In genomic region chr1:6205849-6206845, GRCh38 we compare ENCODE assay signal across 8 cellular contexts. TPM values are rescaled to one million over a fixed set of nuclear protein-coding genes. Genes with fewer than 3 reads are reported as not detected.
DNase-seq lines count a peak whose midpoint lies in the region; ATAC-seq and FAIRE-seq lines count a peak whose summit lies in the region.

Gene RNF207, plus strand, starts transcription at chr1:6206119. Its CDS starts 417 bp downstream, at chr1:6206536.

- H3K9me3 Mint-ChIP-seq in activated CD4-positive, alpha-beta memory T cell treated with anti-CD3 and anti-CD28 coated beads for 36 hours: no peaks in the 10 kb centered on the region

- H3K36me3 ChIP-seq in endocrine pancreas (ENCODE audit: control insufficient read depth, insufficient read depth, low read length) (no peaks in the 10 kb centered on the region), mucosa of rectum (ENCODE audit: control insufficient read depth in 2 of 2, insufficient read depth in 2 of 2, low read length in 2 of 2) (no peaks in the 10 kb centered on the region)

- peaks cover 4% of the 10 kb centered on the region for H3K36me3 Mint-ChIP-seq in activated CD4-positive, alpha-beta memory T cell treated with anti-CD3 and anti-CD28 coated beads for 36 hours

- no peaks in the 10 kb centered on the region for H3K9me3 ChIP-seq in endocrine pancreas (ENCODE audit: control insufficient read depth, low read length)
- H3K9me3 ChIP-seq in mucosa of rectum (ENCODE audit: control insufficient read depth in 2 of 2, low read length in 2 of 2): no peaks in the 10 kb centered on the region

- H3K4me3 ChIP-seq in endocrine pancreas (ENCODE audit: control insufficient read depth, insufficient read depth, low read length) (no peak within 1 kb of the TSS), mucosa of rectum (ENCODE audit: low read length in 2 of 2) (peak within 1 kb of the TSS; percentile 68 to 84)

- POLR2A ChIA-PET in activated CD4-positive, alpha-beta memory T cell treated with anti-CD3 and anti-CD28 coated beads for 36 hours (lab: Charles Lee): interaction anchor here (1.0 to 3.2 kb wide), 4 partner anchors 8 to 38 kb away, joined by 3 to 16 read pairs (median 3); partner anchors contain the start of gene ICMT

- peak; percentile 84 for FAIRE-seq in GM19239 (lab: Jason Lieb, UNC)

- DNase-seq in AG20443 (ENCODE audit: low spot score): peak; percentile 72
- peak; percentile 69 for DNase-seq in GM19239 (ENCODE audit: insufficient read length, low spot score)
- DNase-seq in HuH-7 (ENCODE audit: low spot score): peak; percentile 97
- peak; percentile 80 for DNase-seq in activated CD4-positive, alpha-beta memory T cell treated with anti-CD3 and anti-CD28 coated beads for 36 hours
- DNase-seq in stimulated activated naive CD4-positive, alpha-beta T cell treated with Interleukin-2 at 50 U/mL for 16 hours (lab: John Stamatoyannopoulos, UW): peak; percentile 74

- H3K27ac Mint-ChIP-seq in activated CD4-positive, alpha-beta memory T cell treated with anti-CD3 and anti-CD28 coated beads for 36 hours: peak within 1 kb of the TSS; percentile 64

- no peak for ATAC-seq in HG03175 (IDR thresholded peaks at IDR 0.05; ENCODE audit: unreplicated experiment)

- CTCF ChIA-PET in activated CD4-positive, alpha-beta memory T cell treated with anti-CD3 and anti-CD28 coated beads for 36 hours (lab: Charles Lee): interaction anchor here (0.9 to 3.5 kb wide), 11 partner anchors 9 to 186 kb away, joined by 3 to 16 read pairs (median 4); partner anchors contain the start of genes HES3 and ICMT

- peak within 1 kb of the TSS; percentile 63 to 87 for H3K27ac ChIP-seq in mucosa of rectum (ENCODE audit: low read depth in 2 of 2, low read length in 2 of 2)

- H3K27me3 ChIP-seq in endocrine pancreas (ENCODE audit: control insufficient read depth, insufficient read depth, low read length): no peaks in the 10 kb centered on the region
- no peaks in the 10 kb centered on the region for H3K27me3 ChIP-seq in mucosa of rectum (ENCODE audit: control insufficient read depth in 2 of 2, insufficient read depth in 2 of 2, low read length in 2 of 2)

- H3K9ac ChIP-seq in endocrine pancreas (ENCODE audit: control insufficient read depth, insufficient read depth, low read length) (peak within 1 kb of the TSS; percentile 47), mucosa of rectum (ENCODE audit: low read depth in 1 of 2, low read length in 2 of 2) (peak within 1 kb of the TSS; percentile 38 to 83)

- peaks cover 13% of the 10 kb centered on the region for H3K27me3 Mint-ChIP-seq in activated CD4-positive, alpha-beta memory T cell treated with anti-CD3 and anti-CD28 coated beads for 36 hours

- H3K4me1 Mint-ChIP-seq in activated CD4-positive, alpha-beta memory T cell treated with anti-CD3 and anti-CD28 coated beads for 36 hours (ENCODE audit: low read depth): peaks cover 14% of the 10 kb centered on the region

- H3K4me1 ChIP-seq in endocrine pancreas (ENCODE audit: control insufficient read depth, insufficient read depth, low read length) (no peaks in the 10 kb centered on the region), mucosa of rectum (ENCODE audit: control insufficient read depth in 2 of 2, insufficient read depth in 2 of 2, low read length in 2 of 2) (peaks cover 10 to 27% of the 10 kb centered on the region in 2 donors)

- peak within 1 kb of the TSS; percentile 75 for H3K4me3 Mint-ChIP-seq in activated CD4-positive, alpha-beta memory T cell treated with anti-CD3 and anti-CD28 coated beads for 36 hours

- intact Hi-C loops in activated CD4-positive, alpha-beta memory T cell treated with anti-CD3 and anti-CD28 coated beads for 36 hours (cut with micrococcal nuclease): no loop called here

RNA-seq across cellular contexts. Expression of gene RNF207, which starts in this region (rescaled TPM):
- 10 to 100 TPM; 14.7 to 18.4 TPM for total RNA-seq in activated CD4-positive, alpha-beta memory T cell treated with anti-CD3 and anti-CD28 coated beads for 36 hours
